ENCODE assay signal across 32 cellular contexts in the genomic region with DNA sequence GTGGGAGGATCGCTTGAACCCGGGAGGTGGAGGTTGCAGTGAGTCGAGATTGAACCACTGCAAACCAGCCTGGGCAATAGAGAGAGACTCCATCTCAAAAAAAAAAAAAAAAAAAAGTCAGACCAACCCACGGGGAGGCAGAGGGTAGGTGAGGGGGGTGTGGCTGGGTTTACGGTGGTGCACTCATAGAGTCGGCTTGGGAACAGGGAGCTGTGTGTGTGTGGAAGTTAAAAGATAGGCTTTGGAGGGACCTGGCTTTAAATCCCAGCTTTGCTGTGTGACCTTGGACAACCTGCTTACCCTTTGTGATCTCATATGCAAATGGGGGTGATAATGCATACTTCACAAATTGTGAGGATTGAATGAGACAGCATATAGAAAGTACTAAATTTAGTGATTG. TPM values are rescaled to one million over a fixed set of nuclear protein-coding genes. Genes with fewer than 3 reads are reported as not detected.
"Had no signal": no experiment of that assay in that cellular context is flagged by ENCODE, and none has a peak within 500 bp of the region (broad histone marks: within the 10 kb centered on the region; RNA-seq: fewer than 3 reads in every experiment).

No MANE protein-coding gene starts in this region.

- H3K36me3 ChIP-seq: lower lobe of right lung, ovary, right atrium auricular region, right lobe of liver, suprapubic skin, thoracic aorta, tibial artery, upper lobe of right lung had no signal

- DNase-seq: kidney glomerular epithelial cell; left cardiac atrium; lower lobe of right lung; mammary epithelial cell; mesendoderm; naive B cell; natural killer cell; ovary; right lobe of liver; stimulated activated CD4-positive, alpha-beta T cell treated with anti-CD3 and anti-CD28 coated beads, Interleukin-2, amount 100 ng/mL, for 24 hours; stimulated activated CD4-positive, alpha-beta T cell treated with anti-CD3 and anti-CD28 coated beads, Interleukin-4, amount 100 ng/mL, for 1 hour; stimulated activated naive CD4-positive, alpha-beta T cell; tibial artery; trophoblast cell; upper lobe of right lung had no signal

- H3K27me3 ChIP-seq: ovary, right atrium auricular region, right lobe of liver had no signal

- H3K36me3 Mint-ChIP-seq: mesothelial cell of epicardium, naive B cell, natural killer cell had no signal

- H2AFZ ChIP-seq: hepatocyte had no signal

- H3K4me3 Mint-ChIP-seq: mesothelial cell of epicardium; natural killer cell; stimulated activated naive CD8-positive, alpha-beta T cell treated with anti-CD3 and anti-CD28 coated beads, Interleukin-15, Interleukin-2, amounts not matched to agents 100 ng/mL and 50 ng/mL, for 24 hours had no signal

- FAIRE-seq: keratinocyte, urothelium cell line had no signal

- H3K27ac Mint-ChIP-seq: mesothelial cell of epicardium; natural killer cell; progenitor cell of endocrine pancreas; stimulated activated naive CD8-positive, alpha-beta T cell treated with anti-CD3 and anti-CD28 coated beads, Interleukin-15, Interleukin-2, amounts not matched to agents 100 ng/mL and 50 ng/mL, for 24 hours had no signal

- H3K4me2 ChIP-seq: hepatocyte had no signal

- H3K79me2 ChIP-seq: hepatocyte had no signal

- H3K27ac ChIP-seq: hepatocyte, lower lobe of right lung, ovary, right atrium auricular region, right lobe of liver, suprapubic skin, thoracic aorta, tibial artery, upper lobe of right lung had no signal

- H3K9me3 Mint-ChIP-seq: mesothelial cell of epicardium, natural killer cell had no signal

- H3K4me1 Mint-ChIP-seq: natural killer cell had no signal

- H3K9me3 ChIP-seq: lower lobe of right lung, ovary, right atrium auricular region, right lobe of liver, suprapubic skin, thoracic aorta, tibial artery, upper lobe of right lung had no signal

- ATAC-seq: left cardiac atrium, left lobe of liver, lower lobe of right lung, natural killer cell, right lobe of liver, upper lobe of right lung had no signal

- H3K4me1 ChIP-seq: lower lobe of right lung, right atrium auricular region, right lobe of liver, suprapubic skin, tibial artery, upper lobe of right lung had no signal

- H3K4me3 ChIP-seq: hepatocyte, lower lobe of right lung, ovary, right atrium auricular region, right lobe of liver, smooth muscle cell, suprapubic skin, thoracic aorta, tibial artery, upper lobe of right lung had no signal

RNA-seq across cellular contexts. Expression of a gene that starts 10.0 kb away (rescaled TPM):
- total RNA-seq: hepatocyte, liver, mononuclear cell, natural killer cell, pulmonary artery endothelial cell, renal cortical epithelial cell, thoracic aorta had no signal
- polyA plus RNA-seq: keratinocyte, mammary epithelial cell had no signal

RNA-seq across cellular contexts. Expression of a gene that starts 38.1 kb away (rescaled TPM):
- total RNA-seq: hepatocyte, left cardiac atrium, lower lobe of right lung, mammary epithelial cell, mononuclear cell, omental fat pad, pulmonary artery endothelial cell, right atrium auricular region, upper lobe of right lung had no signal
- polyA plus RNA-seq: hepatocyte, keratinocyte, mammary epithelial cell, smooth muscle cell had no signal

RNA-seq across cellular contexts. Expression of a gene that starts 53.1 kb away (rescaled TPM):
- total RNA-seq: mononuclear cell, natural killer cell, progenitor cell of endocrine pancreas, pulmonary artery endothelial cell had no signal
- polyA plus RNA-seq: keratinocyte, neural cell had no signal
